Comparison of ENCODE assay signal across 28 cellular contexts in genomic region chr11:12994476-12994875, GRCh38. TPM values are rescaled to one million over a fixed set of nuclear protein-coding genes. Genes with fewer than 3 reads are reported as not detected.
"Had no signal": no experiment of that assay in that cellular context is flagged by ENCODE, and none has a peak within 500 bp of the region (broad histone marks: within the 10 kb centered on the region; RNA-seq: fewer than 3 reads in every experiment).

No MANE protein-coding gene starts in this region.

- FAIRE-seq: endothelial cell of umbilical vein had no signal

- H2AFZ ChIP-seq: neural progenitor cell, parathyroid adenoma had no signal

- ATAC-seq: left colon; natural killer cell; stimulated activated naive B cell treated with anti-CD40 and anti-IgM and Interleukin-4, amounts not matched to agents 10 μg/mL and 1 μg/mL and 100 μg/mL, for 72 hours had no signal

- H3K4me1 Mint-ChIP-seq: immature natural killer cell; natural killer cell; stimulated activated naive B cell treated with anti-CD40 and anti-IgM and Interleukin-4, amounts not matched to agents 10 μg/mL and 1 μg/mL and 100 μg/mL, for 72 hours had no signal

- H3K27me3 Mint-ChIP-seq: stimulated activated naive B cell treated with anti-CD40 and anti-IgM and Interleukin-4, amounts not matched to agents 10 μg/mL and 1 μg/mL and 100 μg/mL, for 72 hours had no signal

- H3K4me1 ChIP-seq: colonic mucosa, lower lobe of right lung, parathyroid adenoma, sigmoid colon, spleen, thyroid gland had no signal

- H3K9me3 ChIP-seq: colonic mucosa, esophagus squamous epithelium, lower lobe of right lung, sigmoid colon, thyroid gland had no signal

- H3K9ac ChIP-seq: neural progenitor cell, parathyroid adenoma had no signal

- H3K27ac ChIP-seq: colonic mucosa, lower lobe of right lung, neural progenitor cell, parathyroid adenoma, sigmoid colon, spleen, thyroid gland had no signal

- H3K27ac Mint-ChIP-seq: immature natural killer cell; natural killer cell; neural progenitor cell; progenitor cell of endocrine pancreas; stimulated activated naive B cell treated with anti-CD40 and anti-IgM and Interleukin-4, amounts not matched to agents 10 μg/mL and 1 μg/mL and 100 μg/mL, for 72 hours; stimulated activated naive CD8-positive, alpha-beta T cell treated with anti-CD3 and anti-CD28 coated beads, Interleukin-15, Interleukin-2, amounts not matched to agents 100 ng/mL and 50 ng/mL, for 24 hours; type B pancreatic cell had no signal

- H3K36me3 ChIP-seq: colonic mucosa, esophagus squamous epithelium, lower lobe of right lung, neural progenitor cell, sigmoid colon, spleen, thyroid gland had no signal

- H3K36me3 Mint-ChIP-seq: natural killer cell; stimulated activated naive B cell treated with anti-CD40 and anti-IgM and Interleukin-4, amounts not matched to agents 10 μg/mL and 1 μg/mL and 100 μg/mL, for 72 hours had no signal

- H3K27me3 ChIP-seq: colonic mucosa, esophagus squamous epithelium, neural progenitor cell, sigmoid colon, thyroid gland had no signal

- H3K79me2 ChIP-seq: parathyroid adenoma had no signal

- H3K4me3 ChIP-seq: colonic mucosa, esophagus squamous epithelium, lower lobe of right lung, neural progenitor cell, sigmoid colon, skin epidermis, spleen, thyroid gland had no signal

- DNase-seq: colonic mucosa; dermis blood vessel endothelial cell; effector memory CD4-positive, alpha-beta T cell; erythroblast; esophagus squamous epithelium; foreskin melanocyte; glutamatergic neuron; hypothalamus; immature natural killer cell; islet precursor cell; kidney glomerular epithelial cell; left colon; left ventricle myocardium superior; lower lobe of right lung; natural killer cell; sigmoid colon; spleen; stimulated activated naive B cell treated with anti-CD40 and anti-IgM and Interleukin-4, amounts not matched to agents 10 μg/mL and 1 μg/mL and 100 μg/mL, for 72 hours; thyroid gland had no signal

- H3K4me3 Mint-ChIP-seq: immature natural killer cell; natural killer cell; neural progenitor cell; stimulated activated naive B cell treated with anti-CD40 and anti-IgM and Interleukin-4, amounts not matched to agents 10 μg/mL and 1 μg/mL and 100 μg/mL, for 72 hours; stimulated activated naive CD8-positive, alpha-beta T cell treated with anti-CD3 and anti-CD28 coated beads, Interleukin-15, Interleukin-2, amounts not matched to agents 100 ng/mL and 50 ng/mL, for 24 hours; type B pancreatic cell had no signal

- H3K4me2 ChIP-seq: neural progenitor cell had no signal

RNA-seq across cellular contexts. Expression of gene RASSF10, which starts 14.6 kb away (rescaled TPM):
- total RNA-seq: chondrocyte, endothelial cell of umbilical vein, mononuclear cell, natural killer cell, spleen had no signal
- polyA plus RNA-seq: immature natural killer cell, spleen had no signal
